8 cellular contexts compared by ENCODE assay signal in genomic region chr3:142723665-142723967, GRCh38. TPM values are rescaled to one million over a fixed set of nuclear protein-coding genes. Genes with fewer than 3 reads are reported as not detected.
DNase-seq lines count a peak whose midpoint lies in the region; ATAC-seq and TF ChIP-seq lines count a peak whose summit lies in the region.

No MANE protein-coding gene starts in this region.

- no peak overlapping the region for H3K27ac ChIP-seq in urinary bladder (ENCODE audit: low read depth)

- H3K36me3 Mint-ChIP-seq in activated naive CD8-positive, alpha-beta T cell treated with anti-CD3 and anti-CD28 coated beads for 36 hours, result no peaks in the 10 kb centered on the region

- ATAC-seq in HG02943 (IDR thresholded peaks at IDR 0.05; ENCODE audit: low read depth, unreplicated experiment), result peak; percentile 34

- H3K4me3 Mint-ChIP-seq in activated naive CD8-positive, alpha-beta T cell treated with anti-CD3 and anti-CD28 coated beads for 36 hours, result peak overlapping the region; percentile 64

- DNase-seq in activated naive CD8-positive, alpha-beta T cell treated with anti-CD3 and anti-CD28 coated beads for 36 hours, result no peak
- DNase-seq in kidney epithelial cell (ENCODE audit: low read depth) (no peak), GM20000 (ENCODE audit: low spot score) (no peak), kidney glomerular epithelial cell (lab: John Stamatoyannopoulos, UW) (no peak)
- no peak for DNase-seq in activated effector memory CD4-positive, alpha-beta T cell treated with anti-CD3 and anti-CD28 coated beads, Interleukin-2, amount 50 U/mL, for 16 hours

- TF ChIP-seq CTCF in GM12875 (IDR thresholded peaks at IDR 0.05; ENCODE audit: borderline replicate concordance, insufficient read depth, low read depth, low read length), result no peak
- TF ChIP-seq CTCF in kidney epithelial cell (IDR thresholded peaks at IDR 0.05; ENCODE audit: insufficient read depth, low read length, poor library complexity, severe bottlenecking), result no peak
- no peak for TF ChIP-seq CTCF in GM20000 (IDR thresholded peaks at IDR 0.05; ENCODE audit: extremely low read depth, missing control alignments)

- no peak overlapping the region for H3K27ac Mint-ChIP-seq in activated naive CD8-positive, alpha-beta T cell treated with anti-CD3 and anti-CD28 coated beads for 36 hours

- no peaks in the 10 kb centered on the region for H3K27me3 ChIP-seq in kidney epithelial cell (ENCODE audit: control insufficient read depth, insufficient read depth, low read length)

- peaks cover 2% of the 10 kb centered on the region for H3K9me3 Mint-ChIP-seq in activated naive CD8-positive, alpha-beta T cell treated with anti-CD3 and anti-CD28 coated beads for 36 hours

- H3K4me1 ChIP-seq in urinary bladder (ENCODE audit: insufficient read depth), result no peaks in the 10 kb centered on the region

- peaks cover 9% of the 10 kb centered on the region for H3K4me1 Mint-ChIP-seq in activated naive CD8-positive, alpha-beta T cell treated with anti-CD3 and anti-CD28 coated beads for 36 hours

- H3K36me3 ChIP-seq in kidney epithelial cell (ENCODE audit: control insufficient read depth, insufficient read depth, low read length) (no peaks in the 10 kb centered on the region), urinary bladder (ENCODE audit: insufficient read depth) (no peaks in the 10 kb centered on the region)

- WGBS in urinary bladder, result under 1% methylated on average over 10 of the region's 10 CpGs

- peaks cover 50% of the 10 kb centered on the region for H3K27me3 Mint-ChIP-seq in activated naive CD8-positive, alpha-beta T cell treated with anti-CD3 and anti-CD28 coated beads for 36 hours

- peak overlapping the region; percentile 64 for H3K4me3 ChIP-seq in GM12875 (ENCODE audit: low read depth, low read length)
- peak overlapping the region; percentile 59 for H3K4me3 ChIP-seq in kidney epithelial cell (ENCODE audit: low read depth, low read length)
- peak overlapping the region; percentile 91 for H3K4me3 ChIP-seq in urinary bladder (ENCODE audit: low read depth, low read length)

RNA-seq across cellular contexts. Expression of gene TRPC1, which starts 0.2 kb away (rescaled TPM):
- 1 to 10 TPM; 1.5 to 2.1 TPM for total RNA-seq in activated naive CD8-positive, alpha-beta T cell treated with anti-CD3 and anti-CD28 coated beads for 36 hours
- total RNA-seq in kidney epithelial cell (5.6 and 10.3 TPM in 2 replicates), urinary bladder (86.2 TPM)
- 10.1 TPM for polyA plus RNA-seq in urinary bladder
